Comparison of ENCODE assay signal across 12 cellular contexts in genomic region chr15:77904436-77904821, GRCh38.
"Had no signal": no experiment of that assay in that cellular context is flagged by ENCODE, and none has a peak within 500 bp of the region (broad histone marks: within the 10 kb centered on the region; RNA-seq: fewer than 3 reads in every experiment).

No MANE protein-coding gene starts in this region.

- H3K36me3 ChIP-seq: lower lobe of right lung had no signal

- H3K9me3 ChIP-seq: body of pancreas, lower lobe of right lung had no signal

- H3K27ac ChIP-seq: body of pancreas, dorsolateral prefrontal cortex, lower lobe of right lung had no signal

- H3K27me3 ChIP-seq: body of pancreas, dorsolateral prefrontal cortex had no signal

- DNase-seq: activated CD4-positive, alpha-beta T cell treated with anti-CD3 and anti-CD28 coated beads for 1 hour; activated CD8-positive, alpha-beta memory T cell treated with anti-CD3 and anti-CD28 coated beads for 24 hours; activated gamma-delta T cell treated with Interleukin-2 at 50 U/mL for 16 hours; activated naive CD8-positive, alpha-beta T cell treated with anti-CD3 and anti-CD28 coated beads for 36 hours; activated T-cell treated with anti-CD3 and anti-CD28 coated beads, Interleukin-2, amount 50 U/mL, for 72 hours; body of pancreas; lower lobe of right lung; natural killer cell; trophoblast cell had no signal

- H3K4me1 ChIP-seq: body of pancreas, lower lobe of right lung had no signal

- FAIRE-seq: endometrium, frontal cortex had no signal

- H3K4me3 ChIP-seq: body of pancreas, dorsolateral prefrontal cortex, lower lobe of right lung had no signal

- ATAC-seq: activated T-cell treated with anti-CD3 and anti-CD28 coated beads, Interleukin-2, amount 50 U/mL, for 72 hours; body of pancreas; lower lobe of right lung; natural killer cell had no signal
